ENCODE assay signal across 10 cellular contexts in genomic region chr6:136103763-136104311, GRCh38.
A peak's percentile ranks its signal among the peaks of the same experiment; 100 is the strongest.
DNase-seq lines count a peak whose midpoint lies in the region; ATAC-seq, FAIRE-seq and TF ChIP-seq lines count a peak whose summit lies in the region.
"Had no signal": no experiment of that assay in that cellular context is flagged by ENCODE, and none has a peak within 500 bp of the region (broad histone marks: within the 10 kb centered on the region; RNA-seq: fewer than 3 reads in every experiment).

No MANE protein-coding gene starts in this region.

- no peaks in the 10 kb centered on the region for H3K36me3 ChIP-seq in duodenal mucosa (ENCODE audit: control insufficient read depth in 1 of 2, insufficient read depth in 2 of 2, low read length in 2 of 2)

- no peaks in the 10 kb centered on the region for H3K9me3 ChIP-seq in duodenal mucosa (ENCODE audit: control insufficient read depth in 1 of 2, low read length in 2 of 2)

- ATAC-seq in GM19397 (IDR thresholded peaks at IDR 0.05; ENCODE audit: unreplicated experiment): no peak
- no peak for ATAC-seq in HG03045 (IDR thresholded peaks at IDR 0.05; ENCODE audit: unreplicated experiment)
- ATAC-seq: naive thymus-derived CD8-positive, alpha-beta T cell had no signal

- H3K27me3 ChIP-seq in duodenal mucosa (ENCODE audit: control insufficient read depth in 1 of 2, insufficient read depth in 2 of 2, low read length in 2 of 2): no peaks in the 10 kb centered on the region

- TF ChIP-seq POLR2A in GM12891 (IDR thresholded peaks at IDR 0.05; ENCODE audit: low read depth, low read length): no peak

- H3K4me1 ChIP-seq in duodenal mucosa (ENCODE audit: control insufficient read depth in 1 of 2, insufficient read depth in 2 of 2, low read length in 2 of 2): peaks cover 0 to 4% of the 10 kb centered on the region in 2 donors

- H3K27ac ChIP-seq in duodenal mucosa (ENCODE audit: low read depth, low read length): peak overlapping the region; percentile 36

- H3K9ac ChIP-seq in duodenal mucosa (ENCODE audit: low read depth in 1 of 2, low read length in 2 of 2): no peak overlapping the region

- FAIRE-seq in GM12891 (lab: Jason Lieb, UNC): no peak

- no peak overlapping the region for H3K4me3 ChIP-seq in duodenal mucosa (ENCODE audit: low read depth in 1 of 2, low read length in 2 of 2)

- peak; percentile 95 for DNase-seq in ELF-1 (ENCODE audit: low read depth, low spot score)
- DNase-seq in islet precursor cell: peak; percentile 73
- DNase-seq in pons (ENCODE audit: low spot score): peak; percentile 35
- DNase-seq in GM12891 (ENCODE audit: insufficient read length, low spot score): no peak
- DNase-seq in HuH-7 (ENCODE audit: low spot score): no peak
- DNase-seq: activated gamma-delta T cell; naive thymus-derived CD8-positive, alpha-beta T cell had no signal

TF ChIP-seq in GM12891, 5 proteins besides CTCF, POLR2A, EP300 and RAD21:
- TF ChIP-seq POU2F2 (IDR thresholded peaks at IDR 0.05; ENCODE audit: low read depth, low read length) (no peak), SPI1 (IDR thresholded peaks at IDR 0.05; ENCODE audit: low read depth, low read length) (no peak), TAF1 (IDR thresholded peaks at IDR 0.05; ENCODE audit: low read depth, low read length) (no peak), PAX5 (IDR thresholded peaks at IDR 0.05; ENCODE audit: insufficient read depth, low read length, severe bottlenecking) (no peak), POLR2AphosphoS5 (IDR thresholded peaks at IDR 0.05; ENCODE audit: low read depth, low read length) (no peak)

Comparison
In these comparisons a context has a peak if more than half of its experiments do, and no peak if none do; other contexts are left out.
1. DNase-seq: peak in ELF-1 (single experiment), islet precursor cell (single experiment) and pons (single experiment); none in GM12891 (single experiment) and HuH-7 (single experiment).